11 cellular contexts compared by ENCODE assay signal in the genomic region with DNA sequence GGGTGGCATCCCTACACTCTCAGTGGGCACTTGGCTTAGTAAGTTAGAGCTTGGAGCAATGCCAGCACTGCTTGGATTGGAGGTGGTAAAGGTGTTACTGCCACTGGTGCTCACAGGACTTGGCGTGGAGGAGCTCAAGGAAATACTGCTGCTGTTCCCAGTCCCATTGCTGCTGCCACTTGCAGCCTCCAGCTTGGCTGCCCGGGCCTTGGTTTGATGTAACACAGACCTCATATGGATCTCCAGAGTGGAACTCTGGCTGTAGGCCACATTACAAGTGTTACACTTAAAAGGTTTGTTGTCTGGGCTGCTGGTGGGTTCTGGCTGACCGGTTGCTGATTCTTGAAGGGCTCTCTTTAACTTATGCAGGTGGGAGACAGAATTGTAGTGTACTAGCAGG.
"Had no signal": no experiment of that assay in that cellular context is flagged by ENCODE, and none has a peak within 500 bp of the region (broad histone marks: within the 10 kb centered on the region; RNA-seq: fewer than 3 reads in every experiment).

No MANE protein-coding gene starts in this region.

- H3K27me3 ChIP-seq: adrenal gland, pancreas, tibial nerve had no signal

- H3K4me3 ChIP-seq: adrenal gland, lower lobe of right lung, pancreas, tibial nerve had no signal

- H3K4me1 ChIP-seq: adrenal gland, lower lobe of right lung, pancreas, tibial nerve had no signal

- DNase-seq: activated CD4-positive, alpha-beta T cell treated with anti-CD3 and anti-CD28 coated beads for 48 hours; activated CD8-positive, alpha-beta T cell treated with anti-CD3 and anti-CD28 coated beads, Interleukin-2, amount 10 ng/mL, durations not matched to agents 7 days and 5 days; activated naive CD4-positive, alpha-beta T cell treated with anti-CD3 and anti-CD28 coated beads, Interleukin-2, amount 50 U/mL, for 16 hours; adrenal gland; hippocampal formation; lower lobe of right lung; naive B cell; pancreas; stimulated activated CD4-positive, alpha-beta T cell treated with anti-CD3 and anti-CD28 coated beads, Interleukin-15, amount 100 ng/mL, for 24 hours; stimulated activated CD4-positive, alpha-beta T cell treated with anti-CD3 and anti-CD28 coated beads, Interleukin-4, amount 100 ng/mL, for 4 hours had no signal

- H3K9me3 ChIP-seq: adrenal gland, lower lobe of right lung, pancreas, tibial nerve had no signal

- H3K27ac ChIP-seq: adrenal gland, lower lobe of right lung, pancreas, tibial nerve had no signal
